32 cellular contexts compared by ENCODE assay signal in genomic region chr4:132991111-132991510, GRCh38.
"Had no signal": no experiment of that assay in that cellular context is flagged by ENCODE, and none has a peak within 500 bp of the region (broad histone marks: within the 10 kb centered on the region; RNA-seq: fewer than 3 reads in every experiment).

No MANE protein-coding gene starts in this region.

- H3K27me3 ChIP-seq: brain microvascular endothelial cell, dorsolateral prefrontal cortex, esophagus squamous epithelium had no signal

- H3K36me3 ChIP-seq: brain microvascular endothelial cell, esophagus squamous epithelium, WERI-Rb-1 had no signal

- H3K4me3 Mint-ChIP-seq: activated B cell treated with CpG ODN at 0.5 μM for 24 hours; activated CD4-positive, alpha-beta memory T cell treated with anti-CD3 and anti-CD28 coated beads for 36 hours; activated naive CD4-positive, alpha-beta T cell treated with anti-CD3 and anti-CD28 coated beads, Interleukin-2, amount 10 ng/mL, durations not matched to agents 7 days and 5 days; activated naive CD8-positive, alpha-beta T cell treated with anti-CD3 and anti-CD28 coated beads, Interleukin-2, amount 10 ng/mL, durations not matched to agents 7 days and 5 days; activated T-cell treated with anti-CD3 and anti-CD28 coated beads, Interleukin-2, amount 50 U/mL, for 24 hours; activated T-cell treated with anti-CD3 and anti-CD28 coated beads, Interleukin-2, amount 50 U/mL, for 72 hours; central memory CD8-positive, alpha-beta T cell; dendritic cell treated with granulocyte-macrophage colony-stimulating factor and Interleukin-4, amounts not matched to agents 40 ng/mL and 50 ng/mL, for 4 days; endodermal cell; T-helper 17 cell; T-helper 2 cell treated with Interferon-gamma antibody and Interleukin-4, amounts not matched to agents 5 μg/mL and 100 μg/mL, for 36 hours had no signal

- H3K4me3 ChIP-seq: coronary artery, dorsolateral prefrontal cortex, esophagus squamous epithelium had no signal

- DNase-seq: activated B cell treated with CpG ODN at 0.5 μM for 24 hours; activated CD4-positive, alpha-beta memory T cell treated with anti-CD3 and anti-CD28 coated beads for 36 hours; activated CD4-positive, alpha-beta T cell treated with anti-CD3 and anti-CD28 coated beads for 48 hours; activated CD4-positive, alpha-beta T cell treated with anti-CD3 and anti-CD28 coated beads, Interleukin-2, amount 50 U/mL, for 1 hour; activated CD8-positive, alpha-beta memory T cell treated with anti-CD3 and anti-CD28 coated beads, Interleukin-2, amount 50 U/mL, for 48 hours; activated gamma-delta T cell; activated naive CD4-positive, alpha-beta T cell; activated naive CD4-positive, alpha-beta T cell treated with anti-CD3 and anti-CD28 coated beads, Interleukin-2, amount 10 ng/mL, durations not matched to agents 7 days and 5 days; activated naive CD8-positive, alpha-beta T cell treated with anti-CD3 and anti-CD28 coated beads, Interleukin-2, amount 10 ng/mL, durations not matched to agents 7 days and 5 days; activated T-cell treated with anti-CD3 and anti-CD28 coated beads for 4 hours; activated T-cell treated with anti-CD3 and anti-CD28 coated beads, Interleukin-2, amount 50 U/mL, for 24 hours; activated T-cell treated with anti-CD3 and anti-CD28 coated beads, Interleukin-2, amount 50 U/mL, for 72 hours; amniotic stem cell; anterior cingulate cortex; brain microvascular endothelial cell; dorsolateral prefrontal cortex; effector memory CD4-positive, alpha-beta T cell; endodermal cell; esophagus squamous epithelium; foreskin fibroblast; head of caudate nucleus; T-helper 1 cell; T-helper 17 cell; T1000; WERI-Rb-1 had no signal

- ATAC-seq: activated CD4-positive, CD25-positive, alpha-beta regulatory T cell treated with anti-CD3 and anti-CD28 coated beads, Interleukin-2, amount 50 U/mL, for 24 hours; activated naive CD4-positive, alpha-beta T cell treated with anti-CD3 and anti-CD28 coated beads, Interleukin-2, amount 50 U/mL, for 72 hours; activated T-cell treated with anti-CD3 and anti-CD28 coated beads, Interleukin-2, amount 50 U/mL, for 72 hours; T-helper 17 cell had no signal

- H3K27ac ChIP-seq: brain microvascular endothelial cell, coronary artery, epithelial cell of prostate, esophagus squamous epithelium, WERI-Rb-1 had no signal

- H3K4me1 ChIP-seq: esophagus squamous epithelium had no signal

- H3K36me3 Mint-ChIP-seq: activated CD4-positive, alpha-beta memory T cell treated with anti-CD3 and anti-CD28 coated beads for 36 hours; activated naive CD4-positive, alpha-beta T cell treated with anti-CD3 and anti-CD28 coated beads, Interleukin-2, amount 10 ng/mL, durations not matched to agents 7 days and 5 days; activated naive CD4-positive, alpha-beta T cell treated with anti-CD3 and anti-CD28 coated beads, Interleukin-2, amount 50 U/mL, for 72 hours; activated naive CD8-positive, alpha-beta T cell treated with anti-CD3 and anti-CD28 coated beads, Interleukin-2, amount 10 ng/mL, durations not matched to agents 7 days and 5 days had no signal

- H3K27me3 Mint-ChIP-seq: activated B cell treated with CpG ODN at 0.5 μM for 24 hours; activated CD4-positive, alpha-beta memory T cell treated with anti-CD3 and anti-CD28 coated beads for 36 hours; activated naive CD4-positive, alpha-beta T cell treated with anti-CD3 and anti-CD28 coated beads, Interleukin-2, amount 10 ng/mL, durations not matched to agents 7 days and 5 days; activated naive CD8-positive, alpha-beta T cell treated with anti-CD3 and anti-CD28 coated beads, Interleukin-2, amount 10 ng/mL, durations not matched to agents 7 days and 5 days; activated T-cell treated with anti-CD3 and anti-CD28 coated beads, Interleukin-2, amount 50 U/mL, for 24 hours; central memory CD8-positive, alpha-beta T cell; dendritic cell treated with granulocyte-macrophage colony-stimulating factor and Interleukin-4, amounts not matched to agents 40 ng/mL and 50 ng/mL, for 4 days; T-helper 17 cell had no signal

- H3K27ac Mint-ChIP-seq: activated B cell treated with CpG ODN at 0.5 μM for 24 hours; activated CD4-positive, alpha-beta memory T cell treated with anti-CD3 and anti-CD28 coated beads for 36 hours; activated naive CD4-positive, alpha-beta T cell treated with anti-CD3 and anti-CD28 coated beads, Interleukin-2, amount 10 ng/mL, durations not matched to agents 7 days and 5 days; activated naive CD4-positive, alpha-beta T cell treated with anti-CD3 and anti-CD28 coated beads, Interleukin-2, amount 50 U/mL, for 72 hours; activated naive CD8-positive, alpha-beta T cell treated with anti-CD3 and anti-CD28 coated beads, Interleukin-2, amount 10 ng/mL, durations not matched to agents 7 days and 5 days; activated T-cell treated with anti-CD3 and anti-CD28 coated beads, Interleukin-2, amount 50 U/mL, for 24 hours; activated T-cell treated with anti-CD3 and anti-CD28 coated beads, Interleukin-2, amount 50 U/mL, for 72 hours; dendritic cell treated with granulocyte-macrophage colony-stimulating factor and Interleukin-4, amounts not matched to agents 40 ng/mL and 50 ng/mL, for 4 days; T-helper 17 cell; T-helper 2 cell treated with Interferon-gamma antibody and Interleukin-4, amounts not matched to agents 5 μg/mL and 100 μg/mL, for 36 hours had no signal

- H3K9me3 Mint-ChIP-seq: activated B cell treated with CpG ODN at 0.5 μM for 24 hours; activated naive CD8-positive, alpha-beta T cell treated with anti-CD3 and anti-CD28 coated beads, Interleukin-2, amount 10 ng/mL, durations not matched to agents 7 days and 5 days; dendritic cell treated with granulocyte-macrophage colony-stimulating factor and Interleukin-4, amounts not matched to agents 40 ng/mL and 50 ng/mL, for 4 days; endodermal cell; T-helper 2 cell treated with Interferon-gamma antibody and Interleukin-4, amounts not matched to agents 5 μg/mL and 100 μg/mL, for 36 hours had no signal

- H3K9me3 ChIP-seq: esophagus squamous epithelium had no signal

- H3K4me1 Mint-ChIP-seq: activated B cell treated with CpG ODN at 0.5 μM for 24 hours; activated naive CD4-positive, alpha-beta T cell treated with anti-CD3 and anti-CD28 coated beads, Interleukin-2, amount 10 ng/mL, durations not matched to agents 7 days and 5 days; activated naive CD8-positive, alpha-beta T cell treated with anti-CD3 and anti-CD28 coated beads, Interleukin-2, amount 10 ng/mL, durations not matched to agents 7 days and 5 days; central memory CD8-positive, alpha-beta T cell; T-helper 17 cell had no signal
